8 cellular contexts compared by ENCODE assay signal in genomic region chr9:37903581-37903830, GRCh38. TPM values are rescaled to one million over a fixed set of nuclear protein-coding genes. Genes with fewer than 3 reads are reported as not detected.
DNase-seq lines count a peak whose midpoint lies in the region; ATAC-seq and TF ChIP-seq lines count a peak whose summit lies in the region.

No MANE protein-coding gene starts in this region.

- peak overlapping the region; percentile 83 to 95 (median 92) for H3K4me3 Mint-ChIP-seq in naive thymus-derived CD8-positive, alpha-beta T cell

- H3K4me3 ChIP-seq in RWPE2 (ENCODE audit: severe bottlenecking) (peak overlapping the region; percentile 76), endocrine pancreas (ENCODE audit: control insufficient read depth, insufficient read depth, low read length) (peak overlapping the region; percentile 70)

- peak overlapping the region; percentile 84 for H3K9ac ChIP-seq in endocrine pancreas (ENCODE audit: control insufficient read depth, insufficient read depth, low read length)

- POLR2A ChIA-PET in naive thymus-derived CD8-positive, alpha-beta T cell (lab: Charles Lee), result no interaction called here

- H3K9me3 ChIP-seq in RWPE2 (ENCODE audit: severe bottlenecking) (no peaks in the 10 kb centered on the region), endocrine pancreas (ENCODE audit: control insufficient read depth, low read length) (no peaks in the 10 kb centered on the region)

- H3K27me3 ChIP-seq in RWPE2 (ENCODE audit: insufficient read depth, poor library complexity, severe bottlenecking), result no peaks in the 10 kb centered on the region
- no peaks in the 10 kb centered on the region for H3K27me3 ChIP-seq in endocrine pancreas (ENCODE audit: control insufficient read depth, insufficient read depth, low read length)

- peaks cover 12 to 32% (median 28%) of the 10 kb centered on the region in 4 donors for H3K4me1 Mint-ChIP-seq in naive thymus-derived CD8-positive, alpha-beta T cell

- H3K27ac Mint-ChIP-seq in naive thymus-derived CD8-positive, alpha-beta T cell, result peak overlapping the region; percentile 19 to 96 (median 76)

- no peak for DNase-seq in activated CD4-positive, CD25-positive, alpha-beta regulatory T cell treated with anti-CD3 and anti-CD28 coated beads, Interleukin-2, amount 50 U/mL, for 72 hours
- DNase-seq in RWPE2 (ENCODE audit: low spot score) (no peak), NCI-H1092 treated with DMSO at 0.1 percent for 48 hours (lab: John Stamatoyannopoulos, UW) (no peak), NOMO-1 (lab: John Stamatoyannopoulos, UW; ENCODE audit: unreplicated experiment in 2 of 2) (no peak)
- no peak for DNase-seq in naive thymus-derived CD8-positive, alpha-beta T cell

- no peak for TF ChIP-seq CTCF in RWPE2 (IDR thresholded peaks at IDR 0.05; ENCODE audit: poor library complexity, severe bottlenecking)

- H3K36me3 Mint-ChIP-seq in naive thymus-derived CD8-positive, alpha-beta T cell, result peaks cover 0 to 15% (median 0%) of the 10 kb centered on the region in 3 donors

- ATAC-seq in activated CD4-positive, CD25-positive, alpha-beta regulatory T cell treated with anti-CD3 and anti-CD28 coated beads, Interleukin-2, amount 50 U/mL, for 24 hours, result peak; percentile 29 to 31
- peak; percentile 42 for ATAC-seq in HG02840 (IDR thresholded peaks at IDR 0.05; ENCODE audit: low FRiP score, unreplicated experiment)
- peak; percentile 46 for ATAC-seq in RWPE2 (ENCODE audit: low read depth)
- ATAC-seq in naive thymus-derived CD8-positive, alpha-beta T cell, result peak; percentile 31 to 38

- H3K27ac ChIP-seq in RWPE2 (ENCODE audit: poor library complexity, severe bottlenecking), result peak overlapping the region; percentile 74

- H3K4me1 ChIP-seq in RWPE2 (ENCODE audit: insufficient read depth, poor library complexity, severe bottlenecking), result peaks cover 10% of the 10 kb centered on the region
- peaks cover 16% of the 10 kb centered on the region for H3K4me1 ChIP-seq in endocrine pancreas (ENCODE audit: control insufficient read depth, insufficient read depth, low read length)

- H3K9me3 Mint-ChIP-seq in naive thymus-derived CD8-positive, alpha-beta T cell, result no peaks in the 10 kb centered on the region

- H3K27me3 Mint-ChIP-seq in naive thymus-derived CD8-positive, alpha-beta T cell, result peaks cover 0 to 3% (median 0%) of the 10 kb centered on the region in 5 donors

- peaks cover 26% of the 10 kb centered on the region for H3K36me3 ChIP-seq in RWPE2 (ENCODE audit: low read depth)
- H3K36me3 ChIP-seq in endocrine pancreas (ENCODE audit: control insufficient read depth, insufficient read depth, low read length), result no peaks in the 10 kb centered on the region

RNA-seq across cellular contexts. Expression of gene SLC25A51, which starts 0.4 kb away (rescaled TPM):
- total RNA-seq in naive thymus-derived CD8-positive, alpha-beta T cell, result 10 to 100 TPM; 32.5 to 35.1 TPM
- 10 to 100 TPM in 2 of 3 donors, 1 to 10 TPM in 1; 8.9 to 12.4 (median 12.3) TPM for polyA plus RNA-seq in naive thymus-derived CD8-positive, alpha-beta T cell
